Comparison of ENCODE assay signal across 28 cellular contexts in the genomic region with DNA sequence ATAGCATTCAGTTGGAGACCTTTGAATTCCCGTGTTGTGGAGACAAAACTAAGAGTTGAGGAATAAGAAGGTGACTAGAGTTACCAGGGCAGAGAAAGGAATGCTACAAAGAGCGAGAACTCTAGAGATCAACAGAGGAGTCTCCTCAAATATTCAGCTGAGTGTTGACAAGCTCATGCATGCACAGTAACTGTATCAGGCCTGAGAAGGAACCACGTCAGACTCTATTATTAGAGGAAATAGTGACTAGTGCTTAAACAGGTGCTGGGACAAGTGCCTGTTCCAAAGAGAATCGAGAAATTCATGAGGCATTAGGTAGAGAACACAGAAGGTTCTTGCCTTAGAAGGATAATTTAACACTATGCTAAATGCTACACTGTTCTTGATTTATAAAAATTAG.
DNase-seq lines count a peak whose midpoint lies in the region; ATAC-seq, FAIRE-seq and TF ChIP-seq lines count a peak whose summit lies in the region.
"Had no signal": no experiment of that assay in that cellular context is flagged by ENCODE, and none has a peak within 500 bp of the region (broad histone marks: within the 10 kb centered on the region; RNA-seq: fewer than 3 reads in every experiment).

No MANE protein-coding gene starts in this region.

- TF ChIP-seq CTCF in RWPE2 (IDR thresholded peaks at IDR 0.05; ENCODE audit: poor library complexity, severe bottlenecking) (no peak), Caco-2 (IDR thresholded peaks at IDR 0.05; ENCODE audit: insufficient read depth in 1 of 2, low read depth in 1 of 2, low read length in 1 of 2, severe bottlenecking in 1 of 2, unreplicated experiment in 1 of 2) (no peak)

- H3K27me3 Mint-ChIP-seq in Caco-2 (ENCODE audit: insufficient read depth, unreplicated experiment) = peaks cover 2% of the 10 kb centered on the region
- H3K27me3 Mint-ChIP-seq: activated CD4-positive, alpha-beta T cell treated with anti-CD3 and anti-CD28 coated beads for 36 hours; activated T-cell treated with anti-CD3 and anti-CD28 coated beads, Interleukin-2, amount 50 U/mL, for 24 hours; B cell; CD8-positive, alpha-beta memory T cell; T-helper 17 cell had no signal

- CTCF ChIA-PET in Caco-2 (lab: Charles Lee) = no interaction called here

- H3K27ac Mint-ChIP-seq in Caco-2 (ENCODE audit: unreplicated experiment) = no peak overlapping the region
- H3K27ac Mint-ChIP-seq: activated CD4-positive, alpha-beta T cell treated with anti-CD3 and anti-CD28 coated beads for 36 hours; activated T-cell treated with anti-CD3 and anti-CD28 coated beads, Interleukin-2, amount 50 U/mL, for 24 hours; B cell; brain; CD8-positive, alpha-beta memory T cell; T-helper 17 cell had no signal

- H3K4me3 ChIP-seq in RWPE2 (ENCODE audit: severe bottlenecking) = no peak overlapping the region
- H3K4me3 ChIP-seq in Caco-2 (ENCODE audit: low read depth, low read length) = no peak overlapping the region
- H3K4me3 ChIP-seq: lower lobe of right lung, mucosa of descending colon, Peyer's patch had no signal

- DNase-seq in Right ventricle myocardium superior (no peak), cardiac septum (ENCODE audit: low spot score) (no peak), RWPE2 (ENCODE audit: low spot score) (no peak), left ventricle myocardium superior (no peak), GM19239 (ENCODE audit: insufficient read length, low spot score) (no peak), Caco-2 (no peak)
- DNase-seq in activated CD4-positive, alpha-beta T cell treated with anti-CD3 and anti-CD28 coated beads for 1 hour = no peak
- DNase-seq: activated CD4-positive, alpha-beta T cell treated with anti-CD3 and anti-CD28 coated beads for 36 hours; activated T-cell treated with anti-CD3 and anti-CD28 coated beads, Interleukin-2, amount 50 U/mL, for 24 hours; CD8-positive, alpha-beta memory T cell; DMS79; effector CD8-positive, alpha-beta T cell; foreskin melanocyte; GF-D8; hippocampal formation; lower lobe of right lung; mucosa of descending colon; MV-4-11; NCI-H2081; NCI-H446 treated with DMSO at 0.1 percent for 48 hours; Peyer's patch; SK-N-SH; T-helper 17 cell had no signal

- intact Hi-C loops in Right ventricle myocardium superior (cut with DNase I) (no loop called here), cardiac septum (cut with DNase I) (no loop called here), left ventricle myocardium superior (cut with micrococcal nuclease) (no loop called here), Caco-2 (cut with micrococcal nuclease; ENCODE audit: unreplicated experiment) (no loop called here)

- FAIRE-seq in GM19239 (lab: Jason Lieb, UNC) = no peak
- FAIRE-seq: GM18507 had no signal

- no peaks in the 10 kb centered on the region for H3K9me3 Mint-ChIP-seq in Caco-2 (ENCODE audit: unreplicated experiment)

- H3K4me3 Mint-ChIP-seq in Caco-2 (ENCODE audit: unreplicated experiment) = no peak overlapping the region
- H3K4me3 Mint-ChIP-seq: activated CD4-positive, alpha-beta T cell treated with anti-CD3 and anti-CD28 coated beads for 36 hours; activated T-cell treated with anti-CD3 and anti-CD28 coated beads, Interleukin-2, amount 50 U/mL, for 24 hours; B cell; brain; CD8-positive, alpha-beta memory T cell; neural crest cell; T-helper 17 cell had no signal

- BruUV-seq in Caco-2 (replicated peaks; lab: Mats Ljungman, UMichigan) = no TSS peak

- no peaks in the 10 kb centered on the region for H3K4me1 Mint-ChIP-seq in Caco-2 (ENCODE audit: low read depth, unreplicated experiment)
- H3K4me1 Mint-ChIP-seq: activated CD4-positive, alpha-beta T cell treated with anti-CD3 and anti-CD28 coated beads for 36 hours; B cell; brain; CD8-positive, alpha-beta memory T cell; neural crest cell; T-helper 17 cell had no signal

- H3K27me3 ChIP-seq in RWPE2 (ENCODE audit: insufficient read depth, poor library complexity, severe bottlenecking) (no peaks in the 10 kb centered on the region), Caco-2 (replicated peaks; ENCODE audit: control insufficient read depth, insufficient read depth, low read length) (no peaks in the 10 kb centered on the region; the same call in 1 of the 2 replicates)
- H3K27me3 ChIP-seq: Peyer's patch had no signal

- ATAC-seq in Right ventricle myocardium superior (ENCODE audit: poor library complexity) (peak; percentile 92), RWPE2 (ENCODE audit: low read depth) (peak; percentile 58; the same call in 2 of the 3 replicates), left ventricle myocardium superior (peak; percentile 99), HG02981 (IDR thresholded peaks at IDR 0.05; ENCODE audit: unreplicated experiment) (no peak)
- ATAC-seq: activated CD4-positive, alpha-beta T cell treated with anti-CD3 and anti-CD28 coated beads for 36 hours; mucosa of descending colon; T-helper 17 cell had no signal

- no peak overlapping the region for H3K27ac ChIP-seq in RWPE2 (ENCODE audit: poor library complexity, severe bottlenecking)
- H3K27ac ChIP-seq: lower lobe of right lung, Peyer's patch had no signal

- no peaks in the 10 kb centered on the region for H3K36me3 ChIP-seq in RWPE2 (ENCODE audit: low read depth)
- H3K36me3 ChIP-seq in Caco-2 (ENCODE audit: control insufficient read depth, insufficient read depth, low read length) = no peaks in the 10 kb centered on the region
- H3K36me3 ChIP-seq: lower lobe of right lung, Peyer's patch had no signal

- no peaks in the 10 kb centered on the region for H3K4me1 ChIP-seq in RWPE2 (ENCODE audit: insufficient read depth, poor library complexity, severe bottlenecking)
- no peaks in the 10 kb centered on the region for H3K4me1 ChIP-seq in Caco-2
- H3K4me1 ChIP-seq: lower lobe of right lung, Peyer's patch had no signal

- no peaks in the 10 kb centered on the region for H3K36me3 Mint-ChIP-seq in Caco-2 (ENCODE audit: insufficient read depth, unreplicated experiment)
- H3K36me3 Mint-ChIP-seq: brain; CD8-positive, alpha-beta memory T cell had no signal

- POLR2A ChIA-PET in Caco-2 (lab: Charles Lee) = no interaction called here

- H3K9me3 ChIP-seq in RWPE2 (ENCODE audit: severe bottlenecking) = no peaks in the 10 kb centered on the region
- no peaks in the 10 kb centered on the region for H3K9me3 ChIP-seq in Caco-2
- H3K9me3 ChIP-seq: lower lobe of right lung, Peyer's patch, SK-N-SH had no signal
